Comparison of ENCODE assay signal across 15 cellular contexts in genomic region chr17:68396226-68396780, GRCh38.
DNase-seq lines count a peak whose midpoint lies in the region; ATAC-seq and TF ChIP-seq lines count a peak whose summit lies in the region.
"Had no signal": no experiment of that assay in that cellular context is flagged by ENCODE, and none has a peak within 500 bp of the region (broad histone marks: within the 10 kb centered on the region; RNA-seq: fewer than 3 reads in every experiment).

No MANE protein-coding gene starts in this region.

- no peaks in the 10 kb centered on the region for H3K27me3 Mint-ChIP-seq in activated CD8-positive, alpha-beta memory T cell treated with anti-CD3 and anti-CD28 coated beads, Interleukin-2, amount 10 ng/mL, durations not matched to agents 7 days and 5 days
- no peaks in the 10 kb centered on the region for H3K27me3 Mint-ChIP-seq in osteocyte (ENCODE audit: unreplicated experiment)

- H3K27me3 ChIP-seq in DND-41 (ENCODE audit: insufficient read depth, low read length, poor library complexity) (no peaks in the 10 kb centered on the region), esophagus muscularis mucosa (no peaks in the 10 kb centered on the region), sigmoid colon (no peaks in the 10 kb centered on the region), gastroesophageal sphincter (no peaks in the 10 kb centered on the region)

- peak overlapping the region; percentile 63 for H3K27ac ChIP-seq in DND-41 (ENCODE audit: low read length)
- H3K27ac ChIP-seq in esophagus muscularis mucosa (replicated peaks in 1 of 4) = no peak overlapping the region
- H3K27ac ChIP-seq in sigmoid colon = no peak overlapping the region
- no peak overlapping the region for H3K27ac ChIP-seq in gastroesophageal sphincter

- TF ChIP-seq POLR2A in esophagus muscularis mucosa (IDR thresholded peaks at IDR 0.05; ENCODE audit: low read depth) (no peak), sigmoid colon (IDR thresholded peaks at IDR 0.05) (no peak), gastroesophageal sphincter (IDR thresholded peaks at IDR 0.05) (no peak)

- TF ChIP-seq EP300 in esophagus muscularis mucosa (IDR thresholded peaks at IDR 0.05) (no peak), sigmoid colon (IDR thresholded peaks at IDR 0.05) (no peak), gastroesophageal sphincter (IDR thresholded peaks at IDR 0.05) (no peak)

- no peak for DNase-seq in activated CD8-positive, alpha-beta memory T cell treated with anti-CD3 and anti-CD28 coated beads, Interleukin-2, amount 10 ng/mL, durations not matched to agents 7 days and 5 days
- no peak for DNase-seq in activated CD8-positive, alpha-beta memory T cell treated with anti-CD3 and anti-CD28 coated beads, Interleukin-2, amount 50 U/mL, for 4 hours
- DNase-seq in DND-41 (no peak), esophagus muscularis mucosa (ENCODE audit: extremely low spot score) (peak; percentile 60), sigmoid colon (peak; percentile 19), osteocyte (ENCODE audit: extremely low spot score, unreplicated experiment) (no peak)
- no peak for DNase-seq in activated effector memory CD4-positive, alpha-beta T cell treated with Interleukin-2 at 50 U/mL for 16 hours
- DNase-seq: 8988T, C1 segment of cervical spinal cord, Caco-2, NCI-H1436, NCI-H2081 treated with DMSO at 0.1 percent for 48 hours, NCI-H524 had no signal

- H3K4me1 ChIP-seq in DND-41 (ENCODE audit: insufficient read depth, low read length) (peaks cover 51% of the 10 kb centered on the region), esophagus muscularis mucosa (peaks cover 7 to 13% (median 10%) of the 10 kb centered on the region in 4 donors), sigmoid colon (no peaks in the 10 kb centered on the region), gastroesophageal sphincter (peaks cover 0 to 9% (median 4%) of the 10 kb centered on the region in 3 donors)
- H3K4me1 ChIP-seq: Caco-2, HAP-1 had no signal

- intact Hi-C loops in esophagus muscularis mucosa (cut with DNase I) = loop anchor here (5.0 kb wide), 1 partner anchor 124 kb away; no protein-coding TSS in a partner anchor
- intact Hi-C loops in sigmoid colon (cut with DNase I) = loop anchor here (5.0 kb wide), 1 partner anchor 44 kb away; no protein-coding TSS in a partner anchor

- CTCF ChIA-PET in activated CD8-positive, alpha-beta memory T cell treated with anti-CD3 and anti-CD28 coated beads, Interleukin-2, amount 10 ng/mL, durations not matched to agents 7 days and 5 days (lab: Charles Lee) = interaction anchor here (1.0 to 4.6 kb wide), 3 partner anchors 40 to 133 kb away, joined by 3 to 60 read pairs (median 3); no protein-coding TSS in a partner anchor

- TF ChIP-seq CTCF in DND-41 (IDR thresholded peaks at IDR 0.05; ENCODE audit: borderline replicate concordance, extremely low read depth, low read length, poor library complexity, severe bottlenecking) (no peak), esophagus muscularis mucosa (IDR thresholded peaks at IDR 0.05) (no peak), sigmoid colon (IDR thresholded peaks at IDR 0.05) (no peak), osteocyte (IDR thresholded peaks at IDR 0.05) (no peak), gastroesophageal sphincter (IDR thresholded peaks at IDR 0.05) (no peak)

- no peak overlapping the region for H2AFZ ChIP-seq in DND-41 (ENCODE audit: low read depth, low read length)

- 89% methylated on average over 5 of the region's 5 CpGs for WGBS in esophagus muscularis mucosa
- WGBS in sigmoid colon, 2 donors = 93% methylated on average over 5 of the region's 5 CpGs
- 79 to 80% methylated on average over 2 to 5 of the region's 5 CpGs for WGBS in gastroesophageal sphincter (ENCODE audit: low coverage in 1 of 2), 2 donors

- H3K4me1 Mint-ChIP-seq in activated CD8-positive, alpha-beta memory T cell treated with anti-CD3 and anti-CD28 coated beads, Interleukin-2, amount 10 ng/mL, durations not matched to agents 7 days and 5 days = peaks cover 34% of the 10 kb centered on the region
- H3K4me1 Mint-ChIP-seq in osteocyte (ENCODE audit: unreplicated experiment) = peaks cover 23% of the 10 kb centered on the region

- H3K79me2 ChIP-seq in DND-41 (ENCODE audit: insufficient read depth, low read length) = no peaks in the 10 kb centered on the region

- peak overlapping the region; percentile 70 for H3K27ac Mint-ChIP-seq in activated CD8-positive, alpha-beta memory T cell treated with anti-CD3 and anti-CD28 coated beads, Interleukin-2, amount 10 ng/mL, durations not matched to agents 7 days and 5 days
- no peak overlapping the region for H3K27ac Mint-ChIP-seq in osteocyte (ENCODE audit: unreplicated experiment)

- peak overlapping the region; percentile 43 for H3K4me2 ChIP-seq in DND-41 (ENCODE audit: insufficient read depth, low read length)

- H3K4me3 Mint-ChIP-seq in activated CD8-positive, alpha-beta memory T cell treated with anti-CD3 and anti-CD28 coated beads, Interleukin-2, amount 10 ng/mL, durations not matched to agents 7 days and 5 days = no peak overlapping the region
- H3K4me3 Mint-ChIP-seq in osteocyte (ENCODE audit: unreplicated experiment) = no peak overlapping the region

- no peak for ATAC-seq in activated CD8-positive, alpha-beta memory T cell treated with anti-CD3 and anti-CD28 coated beads, Interleukin-2, amount 10 ng/mL, durations not matched to agents 7 days and 5 days
- no peak for ATAC-seq in DND-41 (ENCODE audit: insufficient read depth, low read depth)
- no peak for ATAC-seq in gastroesophageal sphincter

- no peaks in the 10 kb centered on the region for H4K20me1 ChIP-seq in DND-41 (ENCODE audit: insufficient read depth, low read length)

- peaks cover 9% of the 10 kb centered on the region for H3K9me3 ChIP-seq in DND-41 (ENCODE audit: insufficient read depth, low read length, severe bottlenecking)
- H3K9me3 ChIP-seq in esophagus muscularis mucosa = peaks cover 0 to 10% (median 9%) of the 10 kb centered on the region in 4 donors
- peaks cover 0 to 7% (median 3%) of the 10 kb centered on the region in 4 donors for H3K9me3 ChIP-seq in sigmoid colon
- H3K9me3 ChIP-seq in gastroesophageal sphincter = peaks cover 0 to 17% (median 0%) of the 10 kb centered on the region in 3 donors
- H3K9me3 ChIP-seq: Caco-2, HAP-1 had no signal

- H3K36me3 Mint-ChIP-seq in activated CD8-positive, alpha-beta memory T cell treated with anti-CD3 and anti-CD28 coated beads, Interleukin-2, amount 10 ng/mL, durations not matched to agents 7 days and 5 days = peaks cover 36% of the 10 kb centered on the region
- H3K36me3 Mint-ChIP-seq in osteocyte (ENCODE audit: unreplicated experiment) = no peaks in the 10 kb centered on the region

- H3K9ac ChIP-seq in DND-41 (ENCODE audit: low read depth, low read length) = peak overlapping the region; percentile 7; the same call in 1 of the 2 replicates

- peaks cover 6% of the 10 kb centered on the region for H3K9me3 Mint-ChIP-seq in activated CD8-positive, alpha-beta memory T cell treated with anti-CD3 and anti-CD28 coated beads, Interleukin-2, amount 10 ng/mL, durations not matched to agents 7 days and 5 days (ENCODE audit: low read depth)
- H3K9me3 Mint-ChIP-seq in osteocyte (ENCODE audit: unreplicated experiment) = no peaks in the 10 kb centered on the region

- H3K36me3 ChIP-seq in DND-41 (ENCODE audit: insufficient read depth, low read length) (peaks cover 9% of the 10 kb centered on the region), esophagus muscularis mucosa (no peaks in the 10 kb centered on the region), sigmoid colon (no peaks in the 10 kb centered on the region), gastroesophageal sphincter (peaks cover 0 to 7% of the 10 kb centered on the region in 2 donors)
- H3K36me3 ChIP-seq: HAP-1 had no signal

- H3K4me3 ChIP-seq in DND-41 (ENCODE audit: low read depth in 1 of 2, low read length in 2 of 2) = no peak overlapping the region
- no peak overlapping the region for H3K4me3 ChIP-seq in esophagus muscularis mucosa
- no peak overlapping the region for H3K4me3 ChIP-seq in sigmoid colon
- H3K4me3 ChIP-seq in gastroesophageal sphincter = no peak overlapping the region
- H3K4me3 ChIP-seq: HAP-1 had no signal

Comparison
In these comparisons a context has a peak if more than half of its experiments do, and no peak if none do; other contexts are left out.
1. DNase-seq: peak in esophagus muscularis mucosa (single experiment) and sigmoid colon (single experiment); none in activated CD8-positive, alpha-beta memory T cell treated with anti-CD3 and anti-CD28 coated beads, Interleukin-2, amount 10 ng/mL, durations not matched to agents 7 days and 5 days (single experiment), activated CD8-positive, alpha-beta memory T cell treated with anti-CD3 and anti-CD28 coated beads, Interleukin-2, amount 50 U/mL, for 4 hours (single experiment), DND-41 (single experiment), osteocyte (single experiment) and activated effector memory CD4-positive, alpha-beta T cell treated with Interleukin-2 at 50 U/mL for 16 hours (single experiment).